In genomic region chr7:26198133-26198780, GRCh38 we compare ENCODE assay signal across 1 cellular context.
TF ChIP-seq lines count a peak whose summit lies in the region.

No MANE protein-coding gene starts in this region.

TF ChIP-seq in K562, 482 proteins besides CTCF, POLR2A, EP300 and RAD21 (continued from another document and continues in another):
- TF ChIP-seq TGIF2 (CRISPR knock-in tag; IDR thresholded peaks at IDR 0.05) (no peak), KAT7 (CRISPR knock-in tag; IDR thresholded peaks at IDR 0.05; ENCODE audit: borderline replicate concordance) (no peak), MAFG (tag; conservative IDR thresholded peaks at IDR 0.05) (no peak), NFXL1 (CRISPR knock-in tag; IDR thresholded peaks at IDR 0.05) (peak; percentile 50; the same call in 1 of the 2 replicates), ZNF717 (CRISPR knock-in tag; IDR thresholded peaks at IDR 0.05) (no peak), HNRNPL (IDR thresholded peaks at IDR 0.05; ENCODE audit: low read depth, low read length) (peak; percentile 37; the same call in 1 of the 2 replicates), ZNF589 (CRISPR knock-in tag; IDR thresholded peaks at IDR 0.05; ENCODE audit: low read depth) (no peak), ZC3H11A (IDR thresholded peaks at IDR 0.05; ENCODE audit: low read depth, low read length) (no peak), SMARCA4 (IDR thresholded peaks at IDR 0.05) (0 out of 2 replicates have a peak, but pooled peaks have one; percentile 10), DPF2 (IDR thresholded peaks at IDR 0.05) (no peak), STAG1 (CRISPR knock-in tag; IDR thresholded peaks at IDR 0.05; ENCODE audit: borderline replicate concordance) (no peak), SRSF9 (IDR thresholded peaks at IDR 0.05; ENCODE audit: borderline replicate concordance, low read depth, low read length) (no peak), NFIX (CRISPR knock-in tag; IDR thresholded peaks at IDR 0.05; ENCODE audit: low read depth) (no peak), ELF4 (CRISPR knock-in tag; IDR thresholded peaks at IDR 0.05) (no peak), L3MBTL2 (IDR thresholded peaks at IDR 0.05) (0 out of 2 replicates have a peak, but pooled peaks have one; percentile 8), CREB1 (IDR thresholded peaks at IDR 0.05) (no peak), CREB1 (CRISPR knock-in tag; IDR thresholded peaks at IDR 0.05) (no peak), KLF6 (CRISPR knock-in tag; IDR thresholded peaks at IDR 0.05; ENCODE audit: borderline replicate concordance) (no peak), ZNF780A (CRISPR knock-in tag; IDR thresholded peaks at IDR 0.05) (no peak), SMAD2 (IDR thresholded peaks at IDR 0.05; ENCODE audit: low read depth, low read length) (no peak), HNRNPUL1 (IDR thresholded peaks at IDR 0.05; ENCODE audit: low read length) (peak; percentile 84; the same call in 1 of the 2 replicates), POU5F1 (IDR thresholded peaks at IDR 0.05; ENCODE audit: borderline replicate concordance, low read depth, low read length, partially characterized antibody) (no peak), SRF (CRISPR knock-in tag; IDR thresholded peaks at IDR 0.05) (no peak), SMC3 (conservative IDR thresholded peaks at IDR 0.05; ENCODE audit: insufficient read depth, low read depth, low read length) (0 out of 2 replicates have a peak, but pooled peaks have one; percentile 20), XRCC4 (IDR thresholded peaks at IDR 0.05; ENCODE audit: extremely low read depth, insufficient read depth, insufficient read length) (no peak), ZNF316 (IDR thresholded peaks at IDR 0.05) (no peak), KLF1 (tag; IDR thresholded peaks at IDR 0.05) (no peak), ETV1 (tag; conservative IDR thresholded peaks at IDR 0.05; ENCODE audit: low read depth) (no peak), ZNF232 (CRISPR knock-in tag; IDR thresholded peaks at IDR 0.05) (no peak), RAD51 (IDR thresholded peaks at IDR 0.05; ENCODE audit: borderline replicate concordance, low read depth) (no peak), SRSF3 (IDR thresholded peaks at IDR 0.05; ENCODE audit: insufficient read depth, low read length) (no peak), DIDO1 (tag; IDR thresholded peaks at IDR 0.05; ENCODE audit: low read depth) (no peak), DACH1 (IDR thresholded peaks at IDR 0.05; ENCODE audit: partially characterized antibody) (no peak), USF1 (CRISPR knock-in tag; IDR thresholded peaks at IDR 0.05) (no peak), SMAD3 (CRISPR knock-in tag; conservative IDR thresholded peaks at IDR 0.05) (no peak), EZH2 (IDR thresholded peaks at IDR 0.05; ENCODE audit: borderline replicate concordance, low read depth, low read length) (no peak), GABPB1 (CRISPR knock-in tag; IDR thresholded peaks at IDR 0.05) (no peak), CEBPZ (IDR thresholded peaks at IDR 0.05; ENCODE audit: borderline replicate concordance, low read depth, low read length) (no peak), HSF4 (CRISPR knock-in tag; IDR thresholded peaks at IDR 0.05; ENCODE audit: borderline replicate concordance) (no peak), ETV5 (CRISPR knock-in tag; IDR thresholded peaks at IDR 0.05; ENCODE audit: low read depth) (no peak), ZFPM2 (CRISPR knock-in tag; IDR thresholded peaks at IDR 0.05) (no peak), PURB (CRISPR knock-in tag; IDR thresholded peaks at IDR 0.05; ENCODE audit: low read depth) (no peak), PRPF4 (IDR thresholded peaks at IDR 0.05; ENCODE audit: insufficient read depth, low read depth, low read length, poor library complexity, severe bottlenecking) (no peak), TEAD4 (IDR thresholded peaks at IDR 0.05; ENCODE audit: low read length) (no peak), TEAD4 (CRISPR knock-in tag; IDR thresholded peaks at IDR 0.05; ENCODE audit: borderline replicate concordance) (no peak), THRA (IDR thresholded peaks at IDR 0.05) (no peak), NFATC3 (IDR thresholded peaks at IDR 0.05) (no peak), EWSR1 (IDR thresholded peaks at IDR 0.05; ENCODE audit: borderline replicate concordance, low read depth, partially characterized antibody) (peak; percentile 19), PCBP2 (IDR thresholded peaks at IDR 0.05; ENCODE audit: low read depth, low read length, poor library complexity, severe bottlenecking) (no peak), KLF16 (IDR thresholded peaks at IDR 0.05) (peak; percentile 19; the same call in 1 of the 2 replicates), BRCA1 (IDR thresholded peaks at IDR 0.05) (no peak), BRCA1 (CRISPR knock-in tag; IDR thresholded peaks at IDR 0.05) (no peak), ZNF197 (CRISPR knock-in tag; IDR thresholded peaks at IDR 0.05; ENCODE audit: low read depth) (no peak), RNF2 (IDR thresholded peaks at IDR 0.05) (no peak), HDAC3 (IDR thresholded peaks at IDR 0.05; ENCODE audit: borderline replicate concordance, partially characterized antibody) (no peak), MEIS2 (IDR thresholded peaks at IDR 0.05; ENCODE audit: partially characterized antibody) (peak; percentile 9), ZNF311 (CRISPR knock-in tag; IDR thresholded peaks at IDR 0.05) (no peak), LARP7 (IDR thresholded peaks at IDR 0.05) (no peak), FOXK1 (CRISPR knock-in tag; IDR thresholded peaks at IDR 0.05; ENCODE audit: borderline replicate concordance) (no peak)
- TF ChIP-seq, protein P1, sequence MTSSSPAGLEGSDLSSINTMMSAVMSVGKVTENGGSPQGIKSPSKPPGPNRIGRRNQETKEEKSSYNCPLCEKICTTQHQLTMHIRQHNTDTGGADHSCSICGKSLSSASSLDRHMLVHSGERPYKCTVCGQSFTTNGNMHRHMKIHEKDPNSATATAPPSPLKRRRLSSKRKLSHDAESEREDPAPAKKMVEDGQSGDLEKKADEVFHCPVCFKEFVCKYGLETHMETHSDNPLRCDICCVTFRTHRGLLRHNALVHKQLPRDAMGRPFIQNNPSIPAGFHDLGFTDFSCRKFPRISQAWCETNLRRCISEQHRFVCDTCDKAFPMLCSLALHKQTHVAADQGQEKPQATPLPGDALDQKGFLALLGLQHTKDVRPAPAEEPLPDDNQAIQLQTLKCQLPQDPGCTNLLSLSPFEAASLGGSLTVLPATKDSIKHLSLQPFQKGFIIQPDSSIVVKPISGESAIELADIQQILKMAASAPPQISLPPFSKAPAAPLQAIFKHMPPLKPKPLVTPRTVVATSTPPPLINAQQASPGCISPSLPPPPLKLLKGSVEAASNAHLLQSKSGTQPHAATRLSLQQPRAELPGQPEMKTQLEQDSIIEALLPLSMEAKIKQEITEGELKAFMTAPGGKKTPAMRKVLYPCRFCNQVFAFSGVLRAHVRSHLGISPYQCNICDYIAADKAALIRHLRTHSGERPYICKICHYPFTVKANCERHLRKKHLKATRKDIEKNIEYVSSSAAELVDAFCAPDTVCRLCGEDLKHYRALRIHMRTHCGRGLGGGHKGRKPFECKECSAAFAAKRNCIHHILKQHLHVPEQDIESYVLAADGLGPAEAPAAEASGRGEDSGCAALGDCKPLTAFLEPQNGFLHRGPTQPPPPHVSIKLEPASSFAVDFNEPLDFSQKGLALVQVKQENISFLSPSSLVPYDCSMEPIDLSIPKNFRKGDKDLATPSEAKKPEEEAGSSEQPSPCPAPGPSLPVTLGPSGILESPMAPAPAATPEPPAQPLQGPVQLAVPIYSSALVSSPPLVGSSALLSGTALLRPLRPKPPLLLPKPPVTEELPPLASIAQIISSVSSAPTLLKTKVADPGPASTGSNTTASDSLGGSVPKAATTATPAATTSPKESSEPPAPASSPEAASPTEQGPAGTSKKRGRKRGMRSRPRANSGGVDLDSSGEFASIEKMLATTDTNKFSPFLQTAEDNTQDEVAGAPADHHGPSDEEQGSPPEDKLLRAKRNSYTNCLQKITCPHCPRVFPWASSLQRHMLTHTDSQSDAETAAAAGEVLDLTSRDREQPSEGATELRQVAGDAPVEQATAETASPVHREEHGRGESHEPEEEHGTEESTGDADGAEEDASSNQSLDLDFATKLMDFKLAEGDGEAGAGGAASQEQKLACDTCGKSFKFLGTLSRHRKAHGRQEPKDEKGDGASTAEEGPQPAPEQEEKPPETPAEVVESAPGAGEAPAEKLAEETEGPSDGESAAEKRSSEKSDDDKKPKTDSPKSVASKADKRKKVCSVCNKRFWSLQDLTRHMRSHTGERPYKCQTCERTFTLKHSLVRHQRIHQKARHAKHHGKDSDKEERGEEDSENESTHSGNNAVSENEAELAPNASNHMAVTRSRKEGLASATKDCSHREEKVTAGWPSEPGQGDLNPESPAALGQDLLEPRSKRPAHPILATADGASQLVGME (CRISPR knock-in tag; IDR thresholded peaks at IDR 0.05) = no peak
- TF ChIP-seq, protein P2, sequence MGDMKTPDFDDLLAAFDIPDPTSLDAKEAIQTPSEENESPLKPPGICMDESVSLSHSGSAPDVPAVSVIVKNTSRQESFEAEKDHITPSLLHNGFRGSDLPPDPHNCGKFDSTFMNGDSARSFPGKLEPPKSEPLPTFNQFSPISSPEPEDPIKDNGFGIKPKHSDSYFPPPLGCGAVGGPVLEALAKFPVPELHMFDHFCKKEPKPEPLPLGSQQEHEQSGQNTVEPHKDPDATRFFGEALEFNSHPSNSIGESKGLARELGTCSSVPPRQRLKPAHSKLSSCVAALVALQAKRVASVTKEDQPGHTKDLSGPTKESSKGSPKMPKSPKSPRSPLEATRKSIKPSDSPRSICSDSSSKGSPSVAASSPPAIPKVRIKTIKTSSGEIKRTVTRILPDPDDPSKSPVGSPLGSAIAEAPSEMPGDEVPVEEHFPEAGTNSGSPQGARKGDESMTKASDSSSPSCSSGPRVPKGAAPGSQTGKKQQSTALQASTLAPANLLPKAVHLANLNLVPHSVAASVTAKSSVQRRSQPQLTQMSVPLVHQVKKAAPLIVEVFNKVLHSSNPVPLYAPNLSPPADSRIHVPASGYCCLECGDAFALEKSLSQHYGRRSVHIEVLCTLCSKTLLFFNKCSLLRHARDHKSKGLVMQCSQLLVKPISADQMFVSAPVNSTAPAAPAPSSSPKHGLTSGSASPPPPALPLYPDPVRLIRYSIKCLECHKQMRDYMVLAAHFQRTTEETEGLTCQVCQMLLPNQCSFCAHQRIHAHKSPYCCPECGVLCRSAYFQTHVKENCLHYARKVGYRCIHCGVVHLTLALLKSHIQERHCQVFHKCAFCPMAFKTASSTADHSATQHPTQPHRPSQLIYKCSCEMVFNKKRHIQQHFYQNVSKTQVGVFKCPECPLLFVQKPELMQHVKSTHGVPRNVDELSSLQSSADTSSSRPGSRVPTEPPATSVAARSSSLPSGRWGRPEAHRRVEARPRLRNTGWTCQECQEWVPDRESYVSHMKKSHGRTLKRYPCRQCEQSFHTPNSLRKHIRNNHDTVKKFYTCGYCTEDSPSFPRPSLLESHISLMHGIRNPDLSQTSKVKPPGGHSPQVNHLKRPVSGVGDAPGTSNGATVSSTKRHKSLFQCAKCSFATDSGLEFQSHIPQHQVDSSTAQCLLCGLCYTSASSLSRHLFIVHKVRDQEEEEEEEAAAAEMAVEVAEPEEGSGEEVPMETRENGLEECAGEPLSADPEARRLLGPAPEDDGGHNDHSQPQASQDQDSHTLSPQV (IDR thresholded peaks at IDR 0.05) = no peak
- TF ChIP-seq, protein P3, sequence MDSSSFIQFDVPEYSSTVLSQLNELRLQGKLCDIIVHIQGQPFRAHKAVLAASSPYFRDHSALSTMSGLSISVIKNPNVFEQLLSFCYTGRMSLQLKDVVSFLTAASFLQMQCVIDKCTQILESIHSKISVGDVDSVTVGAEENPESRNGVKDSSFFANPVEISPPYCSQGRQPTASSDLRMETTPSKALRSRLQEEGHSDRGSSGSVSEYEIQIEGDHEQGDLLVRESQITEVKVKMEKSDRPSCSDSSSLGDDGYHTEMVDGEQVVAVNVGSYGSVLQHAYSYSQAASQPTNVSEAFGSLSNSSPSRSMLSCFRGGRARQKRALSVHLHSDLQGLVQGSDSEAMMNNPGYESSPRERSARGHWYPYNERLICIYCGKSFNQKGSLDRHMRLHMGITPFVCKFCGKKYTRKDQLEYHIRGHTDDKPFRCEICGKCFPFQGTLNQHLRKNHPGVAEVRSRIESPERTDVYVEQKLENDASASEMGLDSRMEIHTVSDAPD (CRISPR knock-in tag; IDR thresholded peaks at IDR 0.05) = no peak
